ENCODE assay signal across 23 cellular contexts in genomic region chr18:60846396-60846795, GRCh38.
"Had no signal": no experiment of that assay in that cellular context is flagged by ENCODE, and none has a peak within 500 bp of the region (broad histone marks: within the 10 kb centered on the region; RNA-seq: fewer than 3 reads in every experiment).

No MANE protein-coding gene starts in this region.

- H3K4me1 Mint-ChIP-seq: activated CD4-positive, alpha-beta T cell treated with anti-CD3 and anti-CD28 coated beads, Interleukin-2, amount 10 ng/mL, durations not matched to agents 7 days and 5 days; activated naive CD4-positive, alpha-beta T cell treated with anti-CD3 and anti-CD28 coated beads, Interleukin-2, amount 10 ng/mL, durations not matched to agents 7 days and 5 days; activated naive CD8-positive, alpha-beta T cell treated with anti-CD3 and anti-CD28 coated beads for 36 hours; activated T-helper 17 cell treated with anti-CD3 and anti-CD28 coated beads, Interleukin-2, amount 50 U/mL, for 72 hours had no signal

- H3K4me3 Mint-ChIP-seq: activated CD4-positive, alpha-beta memory T cell treated with anti-CD3 and anti-CD28 coated beads for 36 hours; activated CD4-positive, alpha-beta T cell treated with anti-CD3 and anti-CD28 coated beads, Interleukin-2, amount 10 ng/mL, durations not matched to agents 7 days and 5 days; activated naive CD4-positive, alpha-beta T cell treated with anti-CD3 and anti-CD28 coated beads, Interleukin-2, amount 10 ng/mL, durations not matched to agents 7 days and 5 days; activated naive CD8-positive, alpha-beta T cell treated with anti-CD3 and anti-CD28 coated beads for 36 hours; activated T-helper 17 cell treated with anti-CD3 and anti-CD28 coated beads, Interleukin-2, amount 50 U/mL, for 72 hours had no signal

- H3K27ac ChIP-seq: brain microvascular endothelial cell, KMS-11, VCaP had no signal

- H3K27ac Mint-ChIP-seq: activated CD4-positive, alpha-beta memory T cell treated with anti-CD3 and anti-CD28 coated beads for 36 hours; activated CD4-positive, alpha-beta T cell treated with anti-CD3 and anti-CD28 coated beads, Interleukin-2, amount 10 ng/mL, durations not matched to agents 7 days and 5 days; activated naive CD4-positive, alpha-beta T cell treated with anti-CD3 and anti-CD28 coated beads, Interleukin-2, amount 10 ng/mL, durations not matched to agents 7 days and 5 days; activated naive CD8-positive, alpha-beta T cell treated with anti-CD3 and anti-CD28 coated beads for 36 hours; activated T-helper 17 cell treated with anti-CD3 and anti-CD28 coated beads, Interleukin-2, amount 50 U/mL, for 72 hours had no signal

- H3K9ac ChIP-seq: KMS-11 had no signal

- H3K36me3 Mint-ChIP-seq: activated CD4-positive, alpha-beta memory T cell treated with anti-CD3 and anti-CD28 coated beads for 36 hours; activated naive CD4-positive, alpha-beta T cell treated with anti-CD3 and anti-CD28 coated beads, Interleukin-2, amount 10 ng/mL, durations not matched to agents 7 days and 5 days; activated naive CD8-positive, alpha-beta T cell treated with anti-CD3 and anti-CD28 coated beads for 36 hours had no signal

- DNase-seq: activated CD4-positive, alpha-beta memory T cell treated with anti-CD3 and anti-CD28 coated beads for 36 hours; activated CD4-positive, alpha-beta T cell treated with anti-CD3 and anti-CD28 coated beads, Interleukin-2, amount 10 ng/mL, durations not matched to agents 7 days and 5 days; activated CD4-positive, CD25-positive, alpha-beta regulatory T cell; activated CD8-positive, alpha-beta memory T cell treated with anti-CD3 and anti-CD28 coated beads for 24 hours; activated gamma-delta T cell; activated naive CD4-positive, alpha-beta T cell treated with anti-CD3 and anti-CD28 coated beads, Interleukin-2, amount 10 ng/mL, durations not matched to agents 7 days and 5 days; activated naive CD8-positive, alpha-beta T cell treated with anti-CD3 and anti-CD28 coated beads for 36 hours; activated T-cell treated with anti-CD3 and anti-CD28 coated beads, Interleukin-2, amount 50 U/mL, for 48 hours; brain microvascular endothelial cell; cerebellar nuclear complex; NCI-H1092; NCI-H1417; NCI-H2029; NCI-H2107; NCI-H2171 treated with DMSO at 0.1 percent for 48 hours; NCI-H226; NCI-H526; NCI-H82; SHP77 treated with DMSO at 0.1 percent for 48 hours; T-helper 1 cell had no signal

- H3K27me3 Mint-ChIP-seq: activated CD4-positive, alpha-beta memory T cell treated with anti-CD3 and anti-CD28 coated beads for 36 hours; activated CD4-positive, alpha-beta T cell treated with anti-CD3 and anti-CD28 coated beads, Interleukin-2, amount 10 ng/mL, durations not matched to agents 7 days and 5 days; activated naive CD4-positive, alpha-beta T cell treated with anti-CD3 and anti-CD28 coated beads, Interleukin-2, amount 10 ng/mL, durations not matched to agents 7 days and 5 days; activated naive CD8-positive, alpha-beta T cell treated with anti-CD3 and anti-CD28 coated beads for 36 hours; activated T-helper 17 cell treated with anti-CD3 and anti-CD28 coated beads, Interleukin-2, amount 50 U/mL, for 72 hours had no signal

- H3K27me3 ChIP-seq: brain microvascular endothelial cell had no signal

- ATAC-seq: activated T-helper 17 cell treated with anti-CD3 and anti-CD28 coated beads, Interleukin-2, amount 50 U/mL, for 72 hours had no signal

- H3K36me3 ChIP-seq: brain microvascular endothelial cell had no signal

- H3K4me2 ChIP-seq: KMS-11 had no signal
